15 cellular contexts compared by ENCODE assay signal in the genomic region with DNA sequence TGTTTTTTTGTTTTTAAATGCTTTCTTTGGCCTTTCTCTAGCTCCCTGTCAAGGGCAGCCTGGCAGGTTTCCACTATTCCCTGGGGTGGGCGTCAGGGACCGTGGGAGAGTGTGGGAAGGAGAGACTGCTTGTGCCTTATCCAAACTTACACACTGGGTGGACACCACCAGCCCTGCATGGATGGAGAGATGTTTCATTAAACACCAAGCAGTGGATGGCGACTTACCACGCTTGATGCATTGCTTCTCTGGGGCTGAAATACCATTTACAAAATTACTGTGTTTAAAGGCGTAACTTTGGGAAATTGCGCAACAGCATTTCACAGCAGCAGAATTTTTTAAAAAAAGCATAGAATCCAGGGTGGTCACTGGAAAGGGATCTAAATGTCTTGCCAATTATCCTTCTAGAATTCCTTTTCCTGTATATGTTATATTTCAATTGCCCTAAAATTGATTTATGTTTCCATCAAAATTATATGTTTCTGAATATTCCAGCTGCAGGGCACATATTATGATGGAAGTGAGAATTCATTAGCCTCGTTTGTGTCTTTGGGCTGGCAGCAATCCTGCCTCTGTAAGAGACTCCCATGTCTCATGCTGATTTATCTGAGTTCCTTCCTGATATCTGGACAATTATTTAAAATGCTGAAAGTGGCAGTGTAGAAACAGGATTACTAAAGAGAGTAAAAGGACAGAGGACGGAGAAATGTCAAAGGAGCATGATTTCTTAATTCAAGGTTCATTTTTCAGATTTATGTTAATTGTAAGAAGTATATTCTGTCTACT.
"Had no signal": no experiment of that assay in that cellular context is flagged by ENCODE, and none has a peak within 500 bp of the region (broad histone marks: within the 10 kb centered on the region; RNA-seq: fewer than 3 reads in every experiment).

No MANE protein-coding gene starts in this region.

- H3K27ac ChIP-seq: lower lobe of right lung, transverse colon, vagina had no signal

- H3K36me3 ChIP-seq: lower lobe of right lung, transverse colon, vagina had no signal

- ATAC-seq: activated naive CD8-positive, alpha-beta T cell treated with anti-CD3 and anti-CD28 coated beads, Interleukin-2, amount 50 U/mL, for 24 hours; lower lobe of right lung had no signal

- FAIRE-seq: endometrium had no signal

- H3K4me1 ChIP-seq: lower lobe of right lung, transverse colon, vagina had no signal

- H3K4me3 ChIP-seq: lower lobe of right lung, transverse colon, vagina had no signal

- H3K9me3 ChIP-seq: lower lobe of right lung, transverse colon, vagina had no signal

- DNase-seq: activated B cell treated with CpG ODN at 0.5 μM for 24 hours; activated CD4-positive, alpha-beta T cell treated with anti-CD3 and anti-CD28 coated beads, Interleukin-2, amount 10 ng/mL, durations not matched to agents 7 days and 5 days; activated CD8-positive, alpha-beta memory T cell treated with anti-CD3 and anti-CD28 coated beads for 24 hours; activated naive CD4-positive, alpha-beta T cell; activated naive CD8-positive, alpha-beta T cell treated with anti-CD3 and anti-CD28 coated beads, Interleukin-2, amount 50 U/mL, for 24 hours; foreskin fibroblast; glutamatergic neuron; lower lobe of right lung; nephron progenitor cell; occipital lobe; stimulated activated CD4-positive, alpha-beta T cell treated with anti-CD3 and anti-CD28 coated beads, Interleukin-4, amount 100 ng/mL, for 1 hour; stimulated activated naive CD4-positive, alpha-beta T cell; transverse colon had no signal
